In the genomic region with DNA sequence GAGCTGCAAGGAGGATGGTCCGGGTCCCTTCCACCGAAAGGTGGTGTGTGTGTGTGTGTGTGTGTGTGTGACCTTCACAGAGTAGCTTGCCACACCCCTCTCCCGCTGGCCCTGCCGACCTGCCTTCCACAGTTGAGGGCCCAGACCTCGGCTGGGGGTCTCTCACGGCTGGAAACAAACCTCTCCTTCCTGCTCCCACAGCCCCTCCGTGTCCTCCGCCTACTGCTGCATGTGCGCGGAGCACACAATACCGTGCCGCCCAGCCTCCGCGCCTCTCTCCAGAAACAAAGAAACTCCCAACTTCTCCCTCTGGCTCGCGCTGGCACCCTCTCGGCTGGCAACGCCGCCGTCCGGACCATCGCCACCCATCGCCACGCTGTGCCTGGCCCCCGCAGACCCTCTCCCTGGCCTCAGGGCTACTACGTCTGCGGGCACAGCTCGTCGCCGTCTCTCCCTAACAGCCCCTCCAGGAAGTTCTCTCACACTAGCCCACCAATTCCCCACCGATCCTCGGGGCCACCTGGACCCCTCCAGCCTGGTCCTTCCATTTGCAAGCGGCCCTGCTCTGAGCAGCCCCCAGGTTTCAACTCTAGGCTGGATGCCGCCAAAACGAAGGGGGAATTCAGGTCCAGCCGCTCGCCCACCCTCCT, we compare ENCODE assay signal across 1 cellular context.
TF ChIP-seq lines count a peak whose summit lies in the region.

No MANE protein-coding gene starts in this region.

TF ChIP-seq in GM12878, 131 proteins besides CTCF, POLR2A, EP300 and RAD21:
- TF ChIP-seq PML (IDR thresholded peaks at IDR 0.05; ENCODE audit: low read length): no peak
- TF ChIP-seq CREB1 (IDR thresholded peaks at IDR 0.05; ENCODE audit: low read depth): no peak
- TF ChIP-seq STAT1 (conservative IDR thresholded peaks at IDR 0.05): no peak
- TF ChIP-seq MXI1 (IDR thresholded peaks at IDR 0.05; ENCODE audit: low read depth, low read length): no peak
- no peak for TF ChIP-seq NFIC (IDR thresholded peaks at IDR 0.05; ENCODE audit: low read depth, low read length)
- no peak for TF ChIP-seq CBFB (IDR thresholded peaks at IDR 0.05; ENCODE audit: low read depth)
- TF ChIP-seq PAX8 (IDR thresholded peaks at IDR 0.05): no peak
